ENCODE assay signal across 36 cellular contexts in genomic region chr10:25417611-25418010, GRCh38.
"Had no signal": no experiment of that assay in that cellular context is flagged by ENCODE, and none has a peak within 500 bp of the region (broad histone marks: within the 10 kb centered on the region; RNA-seq: fewer than 3 reads in every experiment).

No MANE protein-coding gene starts in this region.

- H3K9me3 Mint-ChIP-seq: activated B cell treated with CpG ODN at 0.5 μM for 24 hours; activated CD4-positive, alpha-beta T cell treated with anti-CD3 and anti-CD28 coated beads, Interleukin-2, amount 10 ng/mL, durations not matched to agents 24 days and 14 days; activated naive CD8-positive, alpha-beta T cell treated with anti-CD3 and anti-CD28 coated beads for 36 hours; activated T-cell treated with anti-CD3 and anti-CD28 coated beads, Interleukin-2, amount 50 U/mL, for 4 hours; activated T-helper 1 cell treated with anti-CD3 and anti-CD28 coated beads, Interleukin-12 subunit alpha, Interleukin-12 subunit beta, Interleukin-2, Interleukin-4 antibody, amounts not matched to agents 30 ng/mL and 10 ng/mL and 1 ng/mL, durations not matched to agents 14 hours and 24 hours and 36 hours; activated T-helper 17 cell treated with anti-CD3 and anti-CD28 coated beads, Interleukin-2, amount 50 U/mL, for 72 hours had no signal

- H3K4me3 Mint-ChIP-seq: activated B cell treated with CpG ODN at 0.5 μM for 24 hours; activated CD4-positive, alpha-beta memory T cell treated with anti-CD3 and anti-CD28 coated beads for 36 hours; activated CD4-positive, alpha-beta T cell treated with anti-CD3 and anti-CD28 coated beads, Interleukin-2, amount 10 ng/mL, durations not matched to agents 24 days and 14 days; activated CD8-positive, alpha-beta T cell treated with anti-CD3 and anti-CD28 coated beads for 36 hours; activated naive CD4-positive, alpha-beta T cell treated with anti-CD3 and anti-CD28 coated beads for 36 hours; activated naive CD8-positive, alpha-beta T cell treated with anti-CD3 and anti-CD28 coated beads for 36 hours; activated T-cell treated with anti-CD3 and anti-CD28 coated beads, Interleukin-2, amount 50 U/mL, for 4 hours; activated T-cell treated with anti-CD3 and anti-CD28 coated beads, Interleukin-2, amount 50 U/mL, for 72 hours; activated T-helper 1 cell treated with anti-CD3 and anti-CD28 coated beads, Interleukin-12 subunit alpha, Interleukin-12 subunit beta, Interleukin-2, Interleukin-4 antibody, amounts not matched to agents 30 ng/mL and 10 ng/mL and 1 ng/mL, durations not matched to agents 14 hours and 24 hours and 36 hours; activated T-helper 17 cell treated with anti-CD3 and anti-CD28 coated beads, Interleukin-2, amount 50 U/mL, for 72 hours; T-helper 2 cell treated with Interferon-gamma antibody and Interleukin-4, amounts not matched to agents 5 μg/mL and 100 μg/mL, for 36 hours had no signal

- ATAC-seq: activated CD8-positive, alpha-beta T cell treated with anti-CD3 and anti-CD28 coated beads for 36 hours; activated naive CD4-positive, alpha-beta T cell treated with anti-CD3 and anti-CD28 coated beads, Interleukin-2, amount 50 U/mL, for 72 hours; activated T-cell treated with anti-CD3 and anti-CD28 coated beads, Interleukin-2, amount 50 U/mL, for 4 hours; activated T-cell treated with anti-CD3 and anti-CD28 coated beads, Interleukin-2, amount 50 U/mL, for 72 hours; activated T-helper 17 cell treated with anti-CD3 and anti-CD28 coated beads, Interleukin-2, amount 50 U/mL, for 72 hours; body of pancreas had no signal

- H3K36me3 Mint-ChIP-seq: activated CD4-positive, alpha-beta memory T cell treated with anti-CD3 and anti-CD28 coated beads for 36 hours; activated naive CD4-positive, alpha-beta T cell treated with anti-CD3 and anti-CD28 coated beads, Interleukin-2, amount 50 U/mL, for 72 hours; activated naive CD8-positive, alpha-beta T cell treated with anti-CD3 and anti-CD28 coated beads for 36 hours had no signal

- H3K27ac Mint-ChIP-seq: activated B cell treated with CpG ODN at 0.5 μM for 24 hours; activated CD4-positive, alpha-beta memory T cell treated with anti-CD3 and anti-CD28 coated beads for 36 hours; activated CD4-positive, alpha-beta T cell treated with anti-CD3 and anti-CD28 coated beads, Interleukin-2, amount 10 ng/mL, durations not matched to agents 24 days and 14 days; activated CD8-positive, alpha-beta T cell treated with anti-CD3 and anti-CD28 coated beads for 36 hours; activated naive CD4-positive, alpha-beta T cell treated with anti-CD3 and anti-CD28 coated beads for 36 hours; activated naive CD4-positive, alpha-beta T cell treated with anti-CD3 and anti-CD28 coated beads, Interleukin-2, amount 50 U/mL, for 72 hours; activated naive CD8-positive, alpha-beta T cell treated with anti-CD3 and anti-CD28 coated beads for 36 hours; activated T-cell treated with anti-CD3 and anti-CD28 coated beads, Interleukin-2, amount 50 U/mL, for 72 hours; activated T-helper 1 cell treated with anti-CD3 and anti-CD28 coated beads, Interleukin-12 subunit alpha, Interleukin-12 subunit beta, Interleukin-2, Interleukin-4 antibody, amounts not matched to agents 30 ng/mL and 10 ng/mL and 1 ng/mL, durations not matched to agents 14 hours and 24 hours and 36 hours; activated T-helper 17 cell treated with anti-CD3 and anti-CD28 coated beads, Interleukin-2, amount 50 U/mL, for 72 hours; T-helper 2 cell treated with Interferon-gamma antibody and Interleukin-4, amounts not matched to agents 5 μg/mL and 100 μg/mL, for 36 hours had no signal

- H3K27me3 Mint-ChIP-seq: activated B cell treated with CpG ODN at 0.5 μM for 24 hours; activated CD4-positive, alpha-beta memory T cell treated with anti-CD3 and anti-CD28 coated beads for 36 hours; activated CD4-positive, alpha-beta T cell treated with anti-CD3 and anti-CD28 coated beads, Interleukin-2, amount 10 ng/mL, durations not matched to agents 24 days and 14 days; activated CD8-positive, alpha-beta T cell treated with anti-CD3 and anti-CD28 coated beads for 36 hours; activated naive CD8-positive, alpha-beta T cell treated with anti-CD3 and anti-CD28 coated beads for 36 hours; activated T-helper 17 cell treated with anti-CD3 and anti-CD28 coated beads, Interleukin-2, amount 50 U/mL, for 72 hours had no signal

- DNase-seq: activated B cell treated with CpG ODN at 0.5 μM for 24 hours; activated CD4-positive, alpha-beta memory T cell treated with anti-CD3 and anti-CD28 coated beads for 36 hours; activated CD4-positive, alpha-beta T cell treated with anti-CD3 and anti-CD28 coated beads for 4 hours; activated CD4-positive, alpha-beta T cell treated with anti-CD3 and anti-CD28 coated beads, Interleukin-2, amount 10 ng/mL, durations not matched to agents 24 days and 14 days; activated CD4-positive, alpha-beta T cell treated with anti-CD3 and anti-CD28 coated beads, Interleukin-2, amount 50 U/mL, for 1 hour; activated CD4-positive, alpha-beta T cell treated with anti-CD3 and anti-CD28 coated beads, Interleukin-2, amount 50 U/mL, for 4 hours; activated CD4-positive, CD25-positive, alpha-beta regulatory T cell treated with anti-CD3 and anti-CD28 coated beads, Interleukin-2, amount 50 U/mL, for 72 hours; activated CD8-positive, alpha-beta memory T cell treated with anti-CD3 and anti-CD28 coated beads, Interleukin-2, amount 50 U/mL, for 4 hours; activated CD8-positive, alpha-beta T cell treated with anti-CD3 and anti-CD28 coated beads for 36 hours; activated effector memory CD4-positive, alpha-beta T cell treated with anti-CD3 and anti-CD28 coated beads, Interleukin-2, amount 50 U/mL, for 16 hours; activated gamma-delta T cell treated with Interleukin-2 at 50 U/mL for 16 hours; activated naive CD4-positive, alpha-beta T cell; activated naive CD4-positive, alpha-beta T cell treated with anti-CD3 and anti-CD28 coated beads for 36 hours; activated naive CD4-positive, alpha-beta T cell treated with anti-CD3 and anti-CD28 coated beads, Interleukin-2, amount 50 U/mL, for 16 hours; activated naive CD8-positive, alpha-beta T cell treated with anti-CD3 and anti-CD28 coated beads for 36 hours; activated T-cell treated with anti-CD3 and anti-CD28 coated beads for 4 hours; activated T-cell treated with anti-CD3 and anti-CD28 coated beads, Interleukin-2, amount 50 U/mL, for 1 hour; activated T-cell treated with anti-CD3 and anti-CD28 coated beads, Interleukin-2, amount 50 U/mL, for 4 hours; activated T-cell treated with anti-CD3 and anti-CD28 coated beads, Interleukin-2, amount 50 U/mL, for 72 hours; adrenal gland; amniotic stem cell; aorta; body of pancreas; brain microvascular endothelial cell; central memory CD4-positive, alpha-beta T cell; T-helper 2 cell; T-helper 9 cell had no signal

- H3K9me3 ChIP-seq: adrenal gland, body of pancreas, breast epithelium had no signal

- H3K4me1 ChIP-seq: adrenal gland, body of pancreas, breast epithelium had no signal

- H3K4me1 Mint-ChIP-seq: activated B cell treated with CpG ODN at 0.5 μM for 24 hours; activated CD4-positive, alpha-beta T cell treated with anti-CD3 and anti-CD28 coated beads, Interleukin-2, amount 10 ng/mL, durations not matched to agents 24 days and 14 days; activated naive CD8-positive, alpha-beta T cell treated with anti-CD3 and anti-CD28 coated beads for 36 hours; activated T-helper 17 cell treated with anti-CD3 and anti-CD28 coated beads, Interleukin-2, amount 50 U/mL, for 72 hours had no signal

- H3K36me3 ChIP-seq: adrenal gland, brain microvascular endothelial cell, breast epithelium had no signal

- H3K4me3 ChIP-seq: adrenal gland, body of pancreas, breast epithelium had no signal

- H3K27ac ChIP-seq: adrenal gland, body of pancreas, brain microvascular endothelial cell, breast epithelium, VCaP had no signal

- H3K27me3 ChIP-seq: adrenal gland, body of pancreas, brain microvascular endothelial cell, breast epithelium had no signal

- FAIRE-seq: astrocyte, colon, TTC549 had no signal
